In genomic region chr13:48231948-48232347, GRCh38 we compare ENCODE assay signal across 11 cellular contexts. TPM values are rescaled to one million over a fixed set of nuclear protein-coding genes. Genes with fewer than 3 reads are reported as not detected.
DNase-seq lines count a peak whose midpoint lies in the region; ATAC-seq and TF ChIP-seq lines count a peak whose summit lies in the region.
"Had no signal": no experiment of that assay in that cellular context is flagged by ENCODE, and none has a peak within 500 bp of the region (broad histone marks: within the 10 kb centered on the region; RNA-seq: fewer than 3 reads in every experiment).

No MANE protein-coding gene starts in this region.

- DNase-seq in activated naive CD4-positive, alpha-beta T cell (lab: John Stamatoyannopoulos, UW): no peak
- no peak for DNase-seq in breast epithelium (ENCODE audit: low spot score in 2 of 2)
- no peak for DNase-seq in naive B cell
- DNase-seq in upper lobe of right lung: no peak
- no peak for DNase-seq in SHP77 (lab: John Stamatoyannopoulos, UW)
- DNase-seq: activated gamma-delta T cell, head of caudate nucleus had no signal

- H3K27ac Mint-ChIP-seq in activated naive CD4-positive, alpha-beta T cell treated with anti-CD3 and anti-CD28 coated beads, Interleukin-2, amount 50 U/mL, for 24 hours: peak overlapping the region; percentile 95
- H3K27ac Mint-ChIP-seq in naive B cell: peak overlapping the region in 5 of 6 donors; percentile 88 to 99 (median 94)

- no peak for TF ChIP-seq POLR2A in breast epithelium (IDR thresholded peaks at IDR 0.05)

- peak overlapping the region; percentile 93 for H3K4me3 Mint-ChIP-seq in activated naive CD4-positive, alpha-beta T cell treated with anti-CD3 and anti-CD28 coated beads, Interleukin-2, amount 50 U/mL, for 24 hours
- peak overlapping the region; percentile 89 to 99 (median 96) for H3K4me3 Mint-ChIP-seq in naive B cell

- intact Hi-C loops in breast epithelium (cut with DNase I; ENCODE audit: low total_unique reads): no loop called here
- intact Hi-C loops in upper lobe of right lung (cut with DNase I): no loop called here

- H3K9me3 ChIP-seq in breast epithelium (no peaks in the 10 kb centered on the region), upper lobe of right lung (no peaks in the 10 kb centered on the region)
- H3K9me3 ChIP-seq: SJSA1 had no signal

- H3K4me1 ChIP-seq in breast epithelium: peaks cover 4 to 11% of the 10 kb centered on the region in 2 donors
- H3K4me1 ChIP-seq in upper lobe of right lung: peaks cover 17% of the 10 kb centered on the region

- H3K4me3 ChIP-seq in breast epithelium (no peak overlapping the region), upper lobe of right lung (peak overlapping the region; percentile 99)

- no peaks in the 10 kb centered on the region for H3K27me3 ChIP-seq in breast epithelium
- no peaks in the 10 kb centered on the region for H3K27me3 ChIP-seq in upper lobe of right lung
- H3K27me3 ChIP-seq: SJSA1 had no signal

- no peak for ATAC-seq in naive B cell (ENCODE audit: low read depth in 2 of 2)
- ATAC-seq in upper lobe of right lung: no peak
- ATAC-seq in HG03139 (IDR thresholded peaks at IDR 0.05; ENCODE audit: unreplicated experiment): no peak
- no peak for ATAC-seq in GM21515 (IDR thresholded peaks at IDR 0.05; ENCODE audit: unreplicated experiment)

- H3K9me3 Mint-ChIP-seq in activated naive CD4-positive, alpha-beta T cell treated with anti-CD3 and anti-CD28 coated beads, Interleukin-2, amount 50 U/mL, for 24 hours: no peaks in the 10 kb centered on the region
- H3K9me3 Mint-ChIP-seq in naive B cell: no peaks in the 10 kb centered on the region

- TF ChIP-seq CTCF in breast epithelium (IDR thresholded peaks at IDR 0.05) (no peak), upper lobe of right lung (IDR thresholded peaks at IDR 0.05) (no peak)

- peaks cover 56% of the 10 kb centered on the region for H3K4me1 Mint-ChIP-seq in activated naive CD4-positive, alpha-beta T cell treated with anti-CD3 and anti-CD28 coated beads, Interleukin-2, amount 50 U/mL, for 24 hours
- H3K4me1 Mint-ChIP-seq in naive B cell: peaks cover 29 to 44% (median 35%) of the 10 kb centered on the region in 3 donors

- no peaks in the 10 kb centered on the region for H3K27me3 Mint-ChIP-seq in activated naive CD4-positive, alpha-beta T cell treated with anti-CD3 and anti-CD28 coated beads, Interleukin-2, amount 50 U/mL, for 24 hours
- peaks cover 0 to 8% (median 0%) of the 10 kb centered on the region in 3 donors for H3K27me3 Mint-ChIP-seq in naive B cell

- peaks cover 6% of the 10 kb centered on the region for H3K36me3 Mint-ChIP-seq in activated naive CD4-positive, alpha-beta T cell treated with anti-CD3 and anti-CD28 coated beads, Interleukin-2, amount 50 U/mL, for 24 hours
- no peaks in the 10 kb centered on the region for H3K36me3 Mint-ChIP-seq in naive B cell

- no peaks in the 10 kb centered on the region for H3K36me3 ChIP-seq in breast epithelium
- H3K36me3 ChIP-seq in upper lobe of right lung: no peaks in the 10 kb centered on the region

- H3K27ac ChIP-seq in breast epithelium (peak overlapping the region; percentile 100), upper lobe of right lung (peak overlapping the region; percentile 100)
- H3K27ac ChIP-seq: SJSA1 had no signal

RNA-seq across cellular contexts. Expression of gene ITM2B, which starts 1.1 kb away (rescaled TPM):
- 100 to 1,000 TPM; 369 to 727 (median 475) TPM for total RNA-seq in breast epithelium
- polyA plus RNA-seq in naive B cell (ENCODE audit: low read depth in 6 of 6): 100 to 1,000 TPM; 633 to 911 (median 766) TPM
- total RNA-seq in upper lobe of right lung: 802 TPM
